In the genomic region with DNA sequence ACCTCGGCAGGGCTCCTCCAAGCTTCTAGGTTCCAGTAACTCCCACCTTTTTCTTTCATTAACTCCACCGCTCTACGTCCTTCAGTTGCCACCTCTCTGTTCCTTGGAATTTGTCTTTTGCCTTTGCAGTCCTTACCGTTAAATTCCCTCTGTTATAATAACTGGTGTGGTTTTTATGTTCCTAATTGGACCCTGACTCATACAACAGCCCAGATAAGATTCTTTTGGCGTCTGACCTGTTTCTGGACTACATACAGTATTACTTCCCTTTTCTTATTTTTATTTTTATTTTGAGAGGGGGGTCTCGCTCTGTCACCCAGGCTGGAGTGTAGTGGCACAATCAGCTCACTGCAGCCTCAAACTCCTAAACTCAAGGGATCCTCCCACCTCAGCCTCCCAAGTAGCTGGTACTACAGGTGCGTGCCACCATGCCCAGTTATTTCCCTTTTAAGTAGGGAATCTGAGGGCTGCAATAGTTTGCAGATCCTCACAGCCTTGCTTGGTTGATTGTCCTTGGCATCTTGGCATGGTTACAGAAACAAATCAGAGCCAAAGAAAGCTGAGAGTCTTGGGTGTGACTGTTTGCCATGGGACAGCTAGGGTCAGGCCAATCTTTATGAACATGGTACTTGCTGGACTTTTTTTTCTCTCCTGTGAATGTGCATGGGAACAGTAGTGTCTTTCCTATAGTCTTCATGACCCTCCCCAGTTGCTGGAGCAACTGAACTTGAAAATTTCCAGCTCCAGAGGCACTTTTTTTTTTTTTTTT, we compare ENCODE assay signal across 2 cellular contexts.
TF ChIP-seq lines count a peak whose summit lies in the region.

No MANE protein-coding gene starts in this region.

TF ChIP-seq in SK-N-SH, 30 proteins besides CTCF, POLR2A, EP300 and RAD21 (continued from another document):
- TF ChIP-seq, protein P1, sequence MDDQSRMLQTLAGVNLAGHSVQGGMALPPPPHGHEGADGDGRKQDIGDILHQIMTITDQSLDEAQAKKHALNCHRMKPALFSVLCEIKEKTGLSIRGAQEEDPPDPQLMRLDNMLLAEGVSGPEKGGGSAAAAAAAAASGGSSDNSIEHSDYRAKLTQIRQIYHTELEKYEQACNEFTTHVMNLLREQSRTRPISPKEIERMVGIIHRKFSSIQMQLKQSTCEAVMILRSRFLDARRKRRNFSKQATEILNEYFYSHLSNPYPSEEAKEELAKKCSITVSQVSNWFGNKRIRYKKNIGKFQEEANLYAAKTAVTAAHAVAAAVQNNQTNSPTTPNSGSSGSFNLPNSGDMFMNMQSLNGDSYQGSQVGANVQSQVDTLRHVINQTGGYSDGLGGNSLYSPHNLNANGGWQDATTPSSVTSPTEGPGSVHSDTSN (IDR thresholded peaks at IDR 0.05), result peak; percentile 9; the same call in 1 of the 2 replicates
- TF ChIP-seq, protein P2, sequence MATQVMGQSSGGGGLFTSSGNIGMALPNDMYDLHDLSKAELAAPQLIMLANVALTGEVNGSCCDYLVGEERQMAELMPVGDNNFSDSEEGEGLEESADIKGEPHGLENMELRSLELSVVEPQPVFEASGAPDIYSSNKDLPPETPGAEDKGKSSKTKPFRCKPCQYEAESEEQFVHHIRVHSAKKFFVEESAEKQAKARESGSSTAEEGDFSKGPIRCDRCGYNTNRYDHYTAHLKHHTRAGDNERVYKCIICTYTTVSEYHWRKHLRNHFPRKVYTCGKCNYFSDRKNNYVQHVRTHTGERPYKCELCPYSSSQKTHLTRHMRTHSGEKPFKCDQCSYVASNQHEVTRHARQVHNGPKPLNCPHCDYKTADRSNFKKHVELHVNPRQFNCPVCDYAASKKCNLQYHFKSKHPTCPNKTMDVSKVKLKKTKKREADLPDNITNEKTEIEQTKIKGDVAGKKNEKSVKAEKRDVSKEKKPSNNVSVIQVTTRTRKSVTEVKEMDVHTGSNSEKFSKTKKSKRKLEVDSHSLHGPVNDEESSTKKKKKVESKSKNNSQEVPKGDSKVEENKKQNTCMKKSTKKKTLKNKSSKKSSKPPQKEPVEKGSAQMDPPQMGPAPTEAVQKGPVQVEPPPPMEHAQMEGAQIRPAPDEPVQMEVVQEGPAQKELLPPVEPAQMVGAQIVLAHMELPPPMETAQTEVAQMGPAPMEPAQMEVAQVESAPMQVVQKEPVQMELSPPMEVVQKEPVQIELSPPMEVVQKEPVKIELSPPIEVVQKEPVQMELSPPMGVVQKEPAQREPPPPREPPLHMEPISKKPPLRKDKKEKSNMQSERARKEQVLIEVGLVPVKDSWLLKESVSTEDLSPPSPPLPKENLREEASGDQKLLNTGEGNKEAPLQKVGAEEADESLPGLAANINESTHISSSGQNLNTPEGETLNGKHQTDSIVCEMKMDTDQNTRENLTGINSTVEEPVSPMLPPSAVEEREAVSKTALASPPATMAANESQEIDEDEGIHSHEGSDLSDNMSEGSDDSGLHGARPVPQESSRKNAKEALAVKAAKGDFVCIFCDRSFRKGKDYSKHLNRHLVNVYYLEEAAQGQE (IDR thresholded peaks at IDR 0.05; ENCODE audit: low read depth, low read length), result no peak
- TF ChIP-seq NFIC (IDR thresholded peaks at IDR 0.05; ENCODE audit: borderline replicate concordance) (peak; percentile 23; the same call in 1 of the 2 replicates), TCF12 (IDR thresholded peaks at IDR 0.05) (0 out of 2 replicates have a peak, but pooled peaks have one; percentile 19)

TF ChIP-seq in SK-N-SH treated with all-trans-retinoic acid at 6 μM for 48 hours, 23 proteins besides CTCF, POLR2A, EP300 and RAD21 (continued from another document):
- TF ChIP-seq, protein P3, sequence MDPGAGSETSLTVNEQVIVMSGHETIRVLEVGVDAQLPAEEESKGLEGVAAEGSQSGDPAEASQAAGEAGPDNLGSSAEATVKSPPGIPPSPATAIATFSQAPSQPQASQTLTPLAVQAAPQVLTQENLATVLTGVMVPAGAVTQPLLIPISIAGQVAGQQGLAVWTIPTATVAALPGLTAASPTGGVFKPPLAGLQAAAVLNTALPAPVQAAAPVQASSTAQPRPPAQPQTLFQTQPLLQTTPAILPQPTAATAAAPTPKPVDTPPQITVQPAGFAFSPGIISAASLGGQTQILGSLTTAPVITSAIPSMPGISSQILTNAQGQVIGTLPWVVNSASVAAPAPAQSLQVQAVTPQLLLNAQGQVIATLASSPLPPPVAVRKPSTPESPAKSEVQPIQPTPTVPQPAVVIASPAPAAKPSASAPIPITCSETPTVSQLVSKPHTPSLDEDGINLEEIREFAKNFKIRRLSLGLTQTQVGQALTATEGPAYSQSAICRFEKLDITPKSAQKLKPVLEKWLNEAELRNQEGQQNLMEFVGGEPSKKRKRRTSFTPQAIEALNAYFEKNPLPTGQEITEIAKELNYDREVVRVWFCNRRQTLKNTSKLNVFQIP (CRISPR knock-in tag; IDR thresholded peaks at IDR 0.05; ENCODE audit: borderline replicate concordance, low read depth), result no peak
- no peak for TF ChIP-seq PPARA (CRISPR knock-in tag; IDR thresholded peaks at IDR 0.05; ENCODE audit: borderline replicate concordance)
- no peak for TF ChIP-seq OSR1 (CRISPR knock-in tag; IDR thresholded peaks at IDR 0.05)
- TF ChIP-seq GLIS3 (CRISPR knock-in tag; IDR thresholded peaks at IDR 0.05), result no peak
- no peak for TF ChIP-seq TOX (CRISPR knock-in tag; IDR thresholded peaks at IDR 0.05; ENCODE audit: borderline replicate concordance)
- no peak for TF ChIP-seq CSRNP3 (CRISPR knock-in tag; IDR thresholded peaks at IDR 0.05)
TF ChIP-seq in SK-N-SH treated with all-trans-retinoic acid at 6 μM for 48 hours: peak in this region for 0.
